Comparison of ENCODE assay signal across 19 cellular contexts in genomic region chr10:47021850-47022249, GRCh38.
DNase-seq lines count a peak whose midpoint lies in the region; ATAC-seq and TF ChIP-seq lines count a peak whose summit lies in the region.
"Had no signal": no experiment of that assay in that cellular context is flagged by ENCODE, and none has a peak within 500 bp of the region (broad histone marks: within the 10 kb centered on the region; RNA-seq: fewer than 3 reads in every experiment).

No MANE protein-coding gene starts in this region.

- ATAC-seq in DND-41 (ENCODE audit: insufficient read depth, low read depth) (no peak), foreskin keratinocyte (no peak)
- ATAC-seq: GM23338; stimulated activated memory B cell treated with anti-CD40 and anti-IgM and Interleukin-4, amounts not matched to agents 10 μg/mL and 1 μg/mL and 100 μg/mL, for 72 hours; WTC11 had no signal

- H3K4me3 ChIP-seq in DND-41 (ENCODE audit: low read depth in 1 of 2, low read length in 2 of 2) (no peak overlapping the region), OCI-LY3 (ENCODE audit: low read length) (no peak overlapping the region), testis (no peak overlapping the region)
- H3K4me3 ChIP-seq: GM23338, SJSA1, thoracic aorta had no signal

- H3K9ac ChIP-seq in DND-41 (ENCODE audit: low read depth, low read length) (no peak overlapping the region), OCI-LY3 (ENCODE audit: low read length) (no peak overlapping the region)

- H3K9me3 ChIP-seq in DND-41 (ENCODE audit: insufficient read depth, low read length, severe bottlenecking) (no peaks in the 10 kb centered on the region), OCI-LY3 (ENCODE audit: insufficient read depth, low read length) (no peaks in the 10 kb centered on the region), testis (no peaks in the 10 kb centered on the region)
- H3K9me3 ChIP-seq: neutrophil, SJSA1, thoracic aorta had no signal

- H3K27ac ChIP-seq in DND-41 (ENCODE audit: low read length), result no peak overlapping the region
- no peak overlapping the region for H3K27ac ChIP-seq in OCI-LY3 (ENCODE audit: low read length)
- no peak overlapping the region for H3K27ac ChIP-seq in foreskin keratinocyte
- H3K27ac ChIP-seq in testis, result no peak overlapping the region
- H3K27ac ChIP-seq: neutrophil, SJSA1, thoracic aorta had no signal

- no peaks in the 10 kb centered on the region for H3K4me1 ChIP-seq in DND-41 (ENCODE audit: insufficient read depth, low read length)
- H3K4me1 ChIP-seq in OCI-LY3 (ENCODE audit: low read length), result peaks cover 53% of the 10 kb centered on the region
- no peaks in the 10 kb centered on the region for H3K4me1 ChIP-seq in foreskin keratinocyte
- H3K4me1 ChIP-seq in testis, result no peaks in the 10 kb centered on the region

- H3K79me2 ChIP-seq in DND-41 (ENCODE audit: insufficient read depth, low read length) (no peaks in the 10 kb centered on the region), OCI-LY3 (ENCODE audit: low read length) (no peaks in the 10 kb centered on the region)

- H3K27me3 ChIP-seq in DND-41 (ENCODE audit: insufficient read depth, low read length, poor library complexity), result peaks cover 6% of the 10 kb centered on the region
- no peaks in the 10 kb centered on the region for H3K27me3 ChIP-seq in OCI-LY3 (ENCODE audit: low read depth, low read length)
- peaks cover 6% of the 10 kb centered on the region for H3K27me3 ChIP-seq in foreskin keratinocyte
- H3K27me3 ChIP-seq in testis, result no peaks in the 10 kb centered on the region
- H3K27me3 ChIP-seq: neutrophil had no signal

- intact Hi-C loops in testis (cut with DNase I; ENCODE audit: low total_unique reads), result no loop called here

- TF ChIP-seq POLR2A in testis (IDR thresholded peaks at IDR 0.05), result no peak

- peak; percentile 16 for TF ChIP-seq CTCF in DND-41 (IDR thresholded peaks at IDR 0.05; ENCODE audit: borderline replicate concordance, extremely low read depth, low read length, poor library complexity, severe bottlenecking)
- TF ChIP-seq CTCF in OCI-LY3 (IDR thresholded peaks at IDR 0.05; ENCODE audit: low read depth, low read length), result no peak
- TF ChIP-seq CTCF in foreskin keratinocyte (conservative IDR thresholded peaks at IDR 0.05), result peak; percentile 9
- peak in 1 of 3 experiments; percentile 8 for TF ChIP-seq CTCF in testis (IDR thresholded peaks at IDR 0.05)

- 90 to 94% methylated on average over 6 of the region's 6 CpGs for WGBS in testis, 2 donors

- no peak overlapping the region for H2AFZ ChIP-seq in DND-41 (ENCODE audit: low read depth, low read length)
- peak overlapping the region; percentile 39; the same call in 1 of the 2 replicates for H2AFZ ChIP-seq in OCI-LY3 (ENCODE audit: low read depth, low read length)
- H2AFZ ChIP-seq: GM23338 had no signal

- H3K36me3 ChIP-seq in DND-41 (ENCODE audit: insufficient read depth, low read length), result no peaks in the 10 kb centered on the region
- H3K36me3 ChIP-seq in OCI-LY3 (replicated peaks; ENCODE audit: low read depth, low read length), result no peaks in the 10 kb centered on the region
- H3K36me3 ChIP-seq in testis (ENCODE audit: low read depth, missing control alignments), result no peaks in the 10 kb centered on the region
- H3K36me3 ChIP-seq: neutrophil, SJSA1, thoracic aorta had no signal

- H4K20me1 ChIP-seq in DND-41 (ENCODE audit: insufficient read depth, low read length) (peaks cover 9% of the 10 kb centered on the region; the same call in 1 of the 2 replicates), OCI-LY3 (ENCODE audit: insufficient read depth, low read length) (no peaks in the 10 kb centered on the region)

- peak; percentile 5 for DNase-seq in AG20443 (ENCODE audit: low spot score)
- DNase-seq in DND-41, result no peak
- no peak for DNase-seq in foreskin keratinocyte
- no peak for DNase-seq in NCI-H510A treated with DMSO at 0.1 percent for 48 hours (lab: John Stamatoyannopoulos, UW)
- no peak for DNase-seq in testis
- DNase-seq in NCI-H2227 treated with DMSO at 0.1 percent for 48 hours (lab: John Stamatoyannopoulos, UW), result no peak
- DNase-seq: activated CD4-positive, alpha-beta memory T cell treated with anti-CD3 and anti-CD28 coated beads, Interleukin-2, amount 10 ng/mL, durations not matched to agents 7 days and 5 days; effector memory CD4-positive, alpha-beta T cell; EL; Kasumi-1; NCI-H1417; NCI-H526 had no signal

- H3K4me2 ChIP-seq in DND-41 (ENCODE audit: insufficient read depth, low read length) (no peak overlapping the region), OCI-LY3 (ENCODE audit: low read length) (no peak overlapping the region)
- H3K4me2 ChIP-seq: GM23338 had no signal
